Comparison of ENCODE assay signal across 8 cellular contexts in the genomic region with DNA sequence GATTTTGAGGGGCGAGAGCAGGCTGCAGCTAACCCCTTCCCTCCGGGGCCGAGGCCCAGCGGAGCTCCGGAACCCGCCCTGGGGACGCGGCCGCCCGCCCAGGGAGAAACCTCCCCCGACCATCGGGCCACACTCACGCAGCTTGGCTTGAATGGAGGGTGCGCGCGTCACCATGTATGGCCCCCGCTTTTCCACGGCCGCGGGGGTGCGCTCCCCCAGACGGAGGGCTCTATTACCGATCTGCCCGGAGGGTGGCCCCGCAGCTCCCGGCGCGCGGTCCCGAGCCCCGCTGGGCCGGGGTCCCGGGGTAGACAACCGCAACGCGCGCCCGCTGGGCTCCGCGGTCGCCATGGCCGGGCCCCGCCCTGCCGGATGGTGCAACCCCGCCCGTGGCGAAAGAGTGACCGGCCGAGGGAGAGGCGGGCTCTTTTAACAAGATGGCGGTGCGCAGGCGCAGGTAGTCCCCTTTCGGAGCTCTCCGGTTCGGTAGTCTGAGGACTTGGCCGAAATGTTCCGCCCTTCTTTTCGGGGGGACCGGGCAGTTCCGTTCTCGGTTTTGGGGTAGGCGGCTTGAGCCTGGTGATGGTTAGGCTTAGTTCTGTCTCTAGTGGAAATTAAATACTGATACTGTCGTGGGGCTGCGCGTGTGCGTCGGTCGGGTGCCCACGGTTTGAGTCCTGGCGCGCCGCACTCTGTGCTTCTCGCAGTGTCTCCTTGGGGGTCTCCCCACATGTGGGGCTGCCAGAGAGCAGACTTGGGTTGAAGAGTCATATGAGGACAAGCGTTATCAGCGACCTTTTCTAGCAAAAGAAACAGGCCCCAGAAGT. TPM values are rescaled to one million over a fixed set of nuclear protein-coding genes. Genes with fewer than 3 reads are reported as not detected.
DNase-seq lines count a peak whose midpoint lies in the region; ATAC-seq lines count a peak whose summit lies in the region.

Gene FAM219B, minus strand, starts transcription at position 402 of the 827 bp plus-strand sequence. Its CDS starts 51 bp downstream, at position 351.

- H3K27me3 ChIP-seq in CD4-positive, CD25-positive, alpha-beta regulatory T cell (ENCODE audit: control insufficient read depth, insufficient read depth, low read length), result no peaks in the 10 kb centered on the region
- no peaks in the 10 kb centered on the region for H3K27me3 ChIP-seq in endocrine pancreas (ENCODE audit: control insufficient read depth, insufficient read depth, low read length)
- no peaks in the 10 kb centered on the region for H3K27me3 ChIP-seq in mesendoderm (ENCODE audit: insufficient read depth, low read length, poor library complexity)

- peaks cover 10% of the 10 kb centered on the region for H3K79me1 ChIP-seq in mesendoderm (ENCODE audit: low read length)

- H3K9me3 Mint-ChIP-seq in CD4-positive, CD25-positive, alpha-beta regulatory T cell, result no peaks in the 10 kb centered on the region
- H3K9me3 Mint-ChIP-seq in activated CD8-positive, alpha-beta memory T cell treated with anti-CD3 and anti-CD28 coated beads, Interleukin-2, amount 10 ng/mL, durations not matched to agents 7 days and 5 days (ENCODE audit: low read depth), result no peaks in the 10 kb centered on the region

- DNase-seq in CD4-positive, CD25-positive, alpha-beta regulatory T cell, result peak; percentile 69 to 79 (median 74)
- DNase-seq in HPDE6-E6E7 (ENCODE audit: extremely low spot score), result peak; percentile 91
- peak; percentile 86 for DNase-seq in NOMO-1 treated with DMSO at 0.1 percent for 48 hours (lab: John Stamatoyannopoulos, UW; ENCODE audit: unreplicated experiment)
- peak; percentile 90 for DNase-seq in activated CD8-positive, alpha-beta memory T cell treated with anti-CD3 and anti-CD28 coated beads, Interleukin-2, amount 10 ng/mL, durations not matched to agents 7 days and 5 days
- DNase-seq in mesendoderm, result peak; percentile 91
- peak; percentile 56 for DNase-seq in stimulated activated CD8-positive, alpha-beta memory T cell treated with anti-CD3 and anti-CD28 coated beads, Interleukin-15, amount 100 ng/mL, for 1 hour (ENCODE audit: low read depth)

- H2AK5ac ChIP-seq in mesendoderm (ENCODE audit: low read length), result no peak within 1 kb of the TSS

- H2BK5ac ChIP-seq in mesendoderm (ENCODE audit: low read length), result peak within 1 kb of the TSS; percentile 59

- peaks cover 20% of the 10 kb centered on the region for H3K36me3 Mint-ChIP-seq in CD4-positive, CD25-positive, alpha-beta regulatory T cell
- peaks cover 29% of the 10 kb centered on the region for H3K36me3 Mint-ChIP-seq in activated CD8-positive, alpha-beta memory T cell treated with anti-CD3 and anti-CD28 coated beads, Interleukin-2, amount 10 ng/mL, durations not matched to agents 7 days and 5 days

- peak within 1 kb of the TSS; percentile 95 for H3K56ac ChIP-seq in mesendoderm (ENCODE audit: low read length)

- peak within 1 kb of the TSS; percentile 69 for H3K4me2 ChIP-seq in mesendoderm (ENCODE audit: low read length)

- H3K4ac ChIP-seq in mesendoderm (ENCODE audit: low read depth, low read length), result peak within 1 kb of the TSS; percentile 94

- H4K8ac ChIP-seq in mesendoderm (ENCODE audit: low read depth, low read length), result no peak within 1 kb of the TSS

- H3K9me3 ChIP-seq in CD4-positive, CD25-positive, alpha-beta regulatory T cell (ENCODE audit: control insufficient read depth in 2 of 2, low read length in 2 of 2), result no peaks in the 10 kb centered on the region
- H3K9me3 ChIP-seq in endocrine pancreas (ENCODE audit: control insufficient read depth, low read length), result no peaks in the 10 kb centered on the region

- peak within 1 kb of the TSS; percentile 99 for H3K4me3 Mint-ChIP-seq in CD4-positive, CD25-positive, alpha-beta regulatory T cell
- H3K4me3 Mint-ChIP-seq in activated CD8-positive, alpha-beta memory T cell treated with anti-CD3 and anti-CD28 coated beads, Interleukin-2, amount 10 ng/mL, durations not matched to agents 7 days and 5 days, result peak within 1 kb of the TSS; percentile 93

- H3K18ac ChIP-seq in mesendoderm (ENCODE audit: low read length), result peak within 1 kb of the TSS; percentile 91

- H2BK120ac ChIP-seq in mesendoderm (ENCODE audit: low read depth, low read length), result no peak within 1 kb of the TSS

- peak within 1 kb of the TSS; percentile 68 for H3K23ac ChIP-seq in mesendoderm (ENCODE audit: low read length)

- H3K4me1 ChIP-seq in CD4-positive, CD25-positive, alpha-beta regulatory T cell (ENCODE audit: control insufficient read depth, insufficient read depth, low read length, poor library complexity, severe bottlenecking), result peaks cover 30% of the 10 kb centered on the region
- no peaks in the 10 kb centered on the region for H3K4me1 ChIP-seq in endocrine pancreas (ENCODE audit: control insufficient read depth, insufficient read depth, low read length)
- H3K4me1 ChIP-seq in mesendoderm (ENCODE audit: control insufficient read depth, low read depth, low read length), result peaks cover 3% of the 10 kb centered on the region

- H3K4me1 Mint-ChIP-seq in CD4-positive, CD25-positive, alpha-beta regulatory T cell, result peaks cover 18 to 51% (median 36%) of the 10 kb centered on the region in 4 donors
- peaks cover 34% of the 10 kb centered on the region for H3K4me1 Mint-ChIP-seq in activated CD8-positive, alpha-beta memory T cell treated with anti-CD3 and anti-CD28 coated beads, Interleukin-2, amount 10 ng/mL, durations not matched to agents 7 days and 5 days

- H3K79me2 ChIP-seq in mesendoderm (ENCODE audit: control insufficient read depth, insufficient read depth, low read length), result peaks cover 10% of the 10 kb centered on the region

- no peak within 1 kb of the TSS for H2BK15ac ChIP-seq in mesendoderm (replicated peaks; ENCODE audit: low read depth)

- H3K27me3 Mint-ChIP-seq in CD4-positive, CD25-positive, alpha-beta regulatory T cell, result no peaks in the 10 kb centered on the region
- H3K27me3 Mint-ChIP-seq in activated CD8-positive, alpha-beta memory T cell treated with anti-CD3 and anti-CD28 coated beads, Interleukin-2, amount 10 ng/mL, durations not matched to agents 7 days and 5 days, result no peaks in the 10 kb centered on the region

- H3K4me3 ChIP-seq in CD4-positive, CD25-positive, alpha-beta regulatory T cell (ENCODE audit: low read depth, low read length), result peak within 1 kb of the TSS; percentile 86
- H3K4me3 ChIP-seq in endocrine pancreas (ENCODE audit: control insufficient read depth, insufficient read depth, low read length), result peak within 1 kb of the TSS; percentile 83
- peak within 1 kb of the TSS; percentile 86 for H3K4me3 ChIP-seq in mesendoderm (ENCODE audit: low read length)

- peak; percentile 72 to 79 for ATAC-seq in CD4-positive, CD25-positive, alpha-beta regulatory T cell (ENCODE audit: low read depth in 2 of 2)
- peak; percentile 70 for ATAC-seq in GM19438 (IDR thresholded peaks at IDR 0.05; ENCODE audit: low read depth, unreplicated experiment)
- peak; percentile 93 for ATAC-seq in activated CD8-positive, alpha-beta memory T cell treated with anti-CD3 and anti-CD28 coated beads, Interleukin-2, amount 10 ng/mL, durations not matched to agents 7 days and 5 days

- whole genome bisulfite sequencing in mesendoderm (ENCODE audit: extremely low coverage, insufficient coverage, low lambda C conversion rate), result no CpG with 5 or more reads among the region's 76 CpGs

- H3K36me3 ChIP-seq in CD4-positive, CD25-positive, alpha-beta regulatory T cell (ENCODE audit: control insufficient read depth, insufficient read depth, low read length), result peaks cover 22% of the 10 kb centered on the region
- H3K36me3 ChIP-seq in endocrine pancreas (ENCODE audit: control insufficient read depth, insufficient read depth, low read length), result no peaks in the 10 kb centered on the region
- peaks cover 12% of the 10 kb centered on the region for H3K36me3 ChIP-seq in mesendoderm (ENCODE audit: control insufficient read depth, insufficient read depth, low read length)

- H3K9ac ChIP-seq in endocrine pancreas (ENCODE audit: control insufficient read depth, insufficient read depth, low read length) (peak within 1 kb of the TSS; percentile 98), mesendoderm (ENCODE audit: low read length) (peak within 1 kb of the TSS; percentile 95)

- H3K27ac ChIP-seq in CD4-positive, CD25-positive, alpha-beta regulatory T cell (ENCODE audit: insufficient read depth, low read length, poor library complexity, severe bottlenecking), result peak within 1 kb of the TSS; percentile 80
- H3K27ac ChIP-seq in mesendoderm (ENCODE audit: low read depth, low read length), result peak within 1 kb of the TSS; percentile 85

- CTCF ChIA-PET in activated CD8-positive, alpha-beta memory T cell treated with anti-CD3 and anti-CD28 coated beads, Interleukin-2, amount 10 ng/mL, durations not matched to agents 7 days and 5 days (lab: Charles Lee), result interaction anchor here (0.7 to 9.0 kb wide), 24 partner anchors 11 to 283 kb away, joined by 3 to 101 read pairs (median 4); partner anchors contain the start of genes RPP25 and SCAMP2

- peak within 1 kb of the TSS; percentile 98 for H3K27ac Mint-ChIP-seq in CD4-positive, CD25-positive, alpha-beta regulatory T cell
- peak within 1 kb of the TSS; percentile 95 for H3K27ac Mint-ChIP-seq in activated CD8-positive, alpha-beta memory T cell treated with anti-CD3 and anti-CD28 coated beads, Interleukin-2, amount 10 ng/mL, durations not matched to agents 7 days and 5 days

- no peak within 1 kb of the TSS for H4K5ac ChIP-seq in mesendoderm (ENCODE audit: low read length)

RNA-seq across cellular contexts. Expression of gene FAM219B, which starts in this region (rescaled TPM):
- 79.7 TPM for total RNA-seq in CD4-positive, CD25-positive, alpha-beta regulatory T cell
- 10 to 100 TPM; 22.0 to 26.9 (median 24.8) TPM for polyA plus RNA-seq in CD4-positive, CD25-positive, alpha-beta regulatory T cell
- 100 to 1,000 TPM in 1 of 2 experiments, 10 to 100 TPM in 1; 95.2 to 119 TPM for total RNA-seq in activated CD8-positive, alpha-beta memory T cell treated with anti-CD3 and anti-CD28 coated beads, Interleukin-2, amount 10 ng/mL, durations not matched to agents 7 days and 5 days
- 24.2 TPM for polyA plus RNA-seq in mesendoderm (2013, experiment 1 of 2)
- polyA plus RNA-seq in mesendoderm (2013, experiment 2 of 2), result 24.6 TPM

Comparison
In these comparisons a context has a peak if more than half of its experiments do, and no peak if none do; other contexts are left out.
1. Peak in every context shown above with its lines: DNase-seq, ATAC-seq, H3K4me3 ChIP-seq and H3K27ac ChIP-seq.